Comparison of ENCODE assay signal across 19 cellular contexts in the genomic region with DNA sequence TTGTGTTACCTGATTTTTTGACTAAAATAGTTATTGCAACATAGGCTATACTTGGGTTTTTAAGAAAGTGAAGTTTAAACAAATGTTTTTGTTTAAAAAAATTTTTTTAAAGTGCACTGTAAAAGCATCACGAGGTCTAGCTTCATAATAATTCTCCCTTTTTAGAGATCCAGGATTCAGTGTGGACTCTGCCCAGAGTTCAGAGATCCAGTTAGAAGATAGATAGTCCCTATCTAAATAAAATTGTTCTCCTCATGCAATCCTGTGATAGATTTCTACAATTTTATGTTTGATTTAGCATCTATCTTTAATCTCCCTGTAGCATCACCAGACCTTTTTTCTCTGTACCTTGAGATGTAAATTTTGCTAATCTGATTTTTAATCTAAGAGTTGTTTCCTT.
DNase-seq lines count a peak whose midpoint lies in the region; ATAC-seq, FAIRE-seq and TF ChIP-seq lines count a peak whose summit lies in the region.
"Had no signal": no experiment of that assay in that cellular context is flagged by ENCODE, and none has a peak within 500 bp of the region (broad histone marks: within the 10 kb centered on the region; RNA-seq: fewer than 3 reads in every experiment).

No MANE protein-coding gene starts in this region.

- POLR2A ChIA-PET in K562 (lab: Yijun Ruan, JAX) = no interaction called here

- H3K4me3 ChIP-seq in GM23338 (peak overlapping the region; percentile 22; the same call in 1 of the 2 replicates), HUES48 (ENCODE audit: low read depth, low read length) (peak overlapping the region; percentile 14; the same call in 1 of the 2 replicates), K562 (no peak overlapping the region), right lobe of liver (no peak overlapping the region)
- H3K4me3 ChIP-seq: A549 had no signal

- no TSS peak for BruUV-seq in K562 (replicated peaks; lab: Mats Ljungman, UMichigan)

- H3K4me1 ChIP-seq in GM23338 (ENCODE audit: insufficient read depth) (peaks cover 36% of the 10 kb centered on the region), HUES48 (ENCODE audit: control insufficient read depth, insufficient read depth, low read length) (peaks cover 36% of the 10 kb centered on the region), K562 (replicated peaks in 1 of 2; ENCODE audit: control insufficient read depth in 2 of 2, insufficient read depth in 2 of 2, low read length in 2 of 2) (no peaks in the 10 kb centered on the region; a peak in 1 of 5 replicates), right lobe of liver (no peaks in the 10 kb centered on the region)
- H3K4me1 ChIP-seq: BE2C had no signal

- WGBS in K562 (ENCODE audit: insufficient coverage, low coverage, missing lambda C conversion rate) = 56% methylated on average over 1 of the region's 1 CpG
- WGBS in right lobe of liver (ENCODE audit: insufficient coverage, low coverage, low lambda C conversion rate, missing lambda C conversion rate) = 9% methylated on average over 1 of the region's 1 CpG

- H3K4me1 Mint-ChIP-seq in GM23338 = peaks cover 28% of the 10 kb centered on the region
- H3K4me1 Mint-ChIP-seq: CD4-positive, alpha-beta memory T cell had no signal

- CTCF ChIA-PET in K562 (lab: Yijun Ruan, JAX; ENCODE audit: low intra/inter-chr PET ratio) = no interaction called here

- ATAC-seq in GM23338 (no peak), K562 (no peak), right lobe of liver (peak; percentile 63 to 78 (median 74)), GM21529 (IDR thresholded peaks at IDR 0.05; ENCODE audit: unreplicated experiment) (no peak), GM19455 (IDR thresholded peaks at IDR 0.05; ENCODE audit: unreplicated experiment) (no peak)
- ATAC-seq: A549, HCT116 had no signal

- intact Hi-C loops in K562 (cut with micrococcal nuclease) (no loop called here), right lobe of liver (cut with DNase I) (no loop called here)

- H3K27me3 ChIP-seq in GM23338 (ENCODE audit: insufficient read depth) = no peaks in the 10 kb centered on the region
- H3K27me3 ChIP-seq in HUES48 (ENCODE audit: control insufficient read depth, insufficient read depth, low read length) = no peaks in the 10 kb centered on the region
- no peaks in the 10 kb centered on the region for H3K27me3 ChIP-seq in K562 (ENCODE audit: control insufficient read depth in 2 of 2, insufficient read depth in 2 of 2, low read length in 2 of 2)
- H3K27me3 ChIP-seq in right lobe of liver = no peaks in the 10 kb centered on the region
- H3K27me3 ChIP-seq: BE2C had no signal

- H3K4me2 ChIP-seq in GM23338 (peak overlapping the region; percentile 65), K562 (ENCODE audit: insufficient read depth, low read length) (no peak overlapping the region)
- H3K4me2 ChIP-seq: A549 had no signal

- no peak for FAIRE-seq in K562 (lab: Jason Lieb, UNC)
- FAIRE-seq: A549, D721Med, G401.6, GM12891 had no signal

- peaks cover 16% of the 10 kb centered on the region for H3K36me3 Mint-ChIP-seq in GM23338 (ENCODE audit: low read depth)
- H3K36me3 Mint-ChIP-seq: CD4-positive, alpha-beta memory T cell had no signal

- H3K36me3 ChIP-seq in GM23338 (ENCODE audit: insufficient read depth) = peaks cover 7% of the 10 kb centered on the region
- peaks cover 2% of the 10 kb centered on the region; the same call in 1 of the 2 replicates for H3K36me3 ChIP-seq in HUES48 (ENCODE audit: control insufficient read depth, insufficient read depth, low read length)
- H3K36me3 ChIP-seq in K562 (ENCODE audit: control insufficient read depth, insufficient read depth, low read length) = no peaks in the 10 kb centered on the region
- no peaks in the 10 kb centered on the region for H3K36me3 ChIP-seq in right lobe of liver
- H3K36me3 ChIP-seq: BE2C had no signal

- peaks cover 4% of the 10 kb centered on the region for H3K27me3 Mint-ChIP-seq in GM23338 (ENCODE audit: insufficient read depth, low read depth, poor library complexity)
- H3K27me3 Mint-ChIP-seq: CD4-positive, alpha-beta memory T cell had no signal

- TF ChIP-seq EP300 in K562 (IDR thresholded peaks at IDR 0.05; ENCODE audit: low read length) = no peak

- H2AFZ ChIP-seq in GM23338 (0 out of 2 replicates have a peak overlapping the region, but pooled peaks have one; percentile 75), K562 (ENCODE audit: low read depth, low read length) (peak overlapping the region; percentile 88)

- H3K9me3 Mint-ChIP-seq in GM23338 = peaks cover 22% of the 10 kb centered on the region

- DNase-seq in GM23338 (ENCODE audit: low spot score) (no peak), K562 (ENCODE audit: extremely low read depth in 1 of 4, low spot score in 3 of 4) (no peak), right lobe of liver (no peak), NCI-H524 (lab: John Stamatoyannopoulos, UW) (no peak)
- DNase-seq: BE2C; CD4-positive, alpha-beta memory T cell; COR-L47; DMS153; DMS79 treated with DMSO at 0.1 percent for 48 hours; EL had no signal

- H3K27ac Mint-ChIP-seq in GM23338 = peak overlapping the region; percentile 85; the same call in 1 of the 2 replicates
- H3K27ac Mint-ChIP-seq: CD4-positive, alpha-beta memory T cell had no signal

- TF ChIP-seq POLR2A in K562 (conservative IDR thresholded peaks at IDR 0.05) (no peak), right lobe of liver (IDR thresholded peaks at IDR 0.05) (no peak)

- no peaks in the 10 kb centered on the region for H3F3A ChIP-seq in GM23338 (replicated peaks; ENCODE audit: low read depth)

- H3K9me2 ChIP-seq in GM23338 (ENCODE audit: insufficient read depth) = no peaks in the 10 kb centered on the region

- no peak overlapping the region for H3K4me3 Mint-ChIP-seq in GM23338
- H3K4me3 Mint-ChIP-seq: CD4-positive, alpha-beta memory T cell had no signal

- H3K9me3 ChIP-seq in HUES48 (ENCODE audit: control insufficient read depth, insufficient read depth, low read length) = peaks cover 16% of the 10 kb centered on the region
- no peaks in the 10 kb centered on the region for H3K9me3 ChIP-seq in K562 (replicated peaks; ENCODE audit: control insufficient read depth, insufficient read depth, low read depth, low read length)
- H3K9me3 ChIP-seq in right lobe of liver = peaks cover 0 to 5% (median 0%) of the 10 kb centered on the region in 4 donors
- H3K9me3 ChIP-seq: A549, BE2C had no signal

- H4K20me1 ChIP-seq in GM23338 (replicated peaks; ENCODE audit: insufficient read depth) (no peaks in the 10 kb centered on the region), K562 (replicated peaks; ENCODE audit: control insufficient read depth, insufficient read depth, low read length) (no peaks in the 10 kb centered on the region)

- in situ Hi-C loops in K562 (cut with MboI) = no loop called here

- TF ChIP-seq CTCF in GM23338 (conservative IDR thresholded peaks at IDR 0.05; ENCODE audit: low read depth in 2 of 2) (no peak), K562 (IDR thresholded peaks at IDR 0.05 in 2 of 3, conservative IDR thresholded peaks at IDR 0.05 in 1 of 3; ENCODE audit: insufficient read depth in 2 of 3, low read depth in 1 of 3, low read length in 3 of 3) (no peak), right lobe of liver (IDR thresholded peaks at IDR 0.05) (no peak)

- H3K9ac ChIP-seq in HUES48 (ENCODE audit: low read depth, low read length) = no peak overlapping the region; the same call in 1 of the 2 replicates
- H3K9ac ChIP-seq in K562 (ENCODE audit: insufficient read depth in 1 of 2, low read depth in 2 of 2, low read length in 2 of 2) = no peak overlapping the region

- no peak for TF ChIP-seq RAD21 in K562 (CRISPR knock-in tag; conservative IDR thresholded peaks at IDR 0.05 in 1 of 2, IDR thresholded peaks at IDR 0.05 in 1 of 2)

- H3K27ac ChIP-seq in GM23338 (ENCODE audit: low read depth) = peak overlapping the region; percentile 74; the same call in 1 of the 2 replicates
- H3K27ac ChIP-seq in HUES48 (ENCODE audit: low read depth, low read length) = peak overlapping the region; percentile 87
- no peak overlapping the region for H3K27ac ChIP-seq in K562 (ENCODE audit: extremely low read depth, low read depth, low read length)
- no peak overlapping the region for H3K27ac ChIP-seq in right lobe of liver
- H3K27ac ChIP-seq: A549, C4-2B had no signal

- no peaks in the 10 kb centered on the region for H3K9me1 ChIP-seq in K562 (ENCODE audit: control insufficient read depth, insufficient read depth, low read length)

- no peaks in the 10 kb centered on the region for H3K79me2 ChIP-seq in GM23338 (replicated peaks; ENCODE audit: insufficient read depth)
- H3K79me2 ChIP-seq in K562 (ENCODE audit: control insufficient read depth, insufficient read depth, low read length) = no peaks in the 10 kb centered on the region

TF ChIP-seq in GM23338, 12 proteins besides CTCF, POLR2A, EP300 and RAD21 (continues in another document):
- no peak for TF ChIP-seq STAT1 (IDR thresholded peaks at IDR 0.05; ENCODE audit: unreplicated experiment)

TF ChIP-seq in K562, 482 proteins besides CTCF, POLR2A, EP300 and RAD21:
- TF ChIP-seq CEBPB (tag; IDR thresholded peaks at IDR 0.05) (peak; percentile 59; the same call in 1 of the 2 replicates), EZH2 (IDR thresholded peaks at IDR 0.05; ENCODE audit: borderline replicate concordance, low read depth, low read length) (no peak)

Comparison
In these comparisons a context has a peak if more than half of its experiments do, and no peak if none do; other contexts are left out.
1. ATAC-seq: peak in right lobe of liver (4 of 4); none in GM23338 (single experiment), K562 (single experiment), GM21529 (single experiment) and GM19455 (single experiment).
2. H3K27ac ChIP-seq: peak in GM23338 (single experiment) and HUES48 (single experiment); none in K562 (single experiment) and right lobe of liver (0 of 3).
3. H3K4me3 ChIP-seq: peak in GM23338 (single experiment) and HUES48 (single experiment); none in K562 (single experiment) and right lobe of liver (0 of 3).